ENCODE assay signal across 9 cellular contexts in genomic region chr20:31662372-31662854, GRCh38. TPM values are rescaled to one million over a fixed set of nuclear protein-coding genes. Genes with fewer than 3 reads are reported as not detected.
A peak's percentile ranks its signal among the peaks of the same experiment; 100 is the strongest.
DNase-seq lines count a peak whose midpoint lies in the region; ATAC-seq and TF ChIP-seq lines count a peak whose summit lies in the region.
"Had no signal": no experiment of that assay in that cellular context is flagged by ENCODE, and none has a peak within 500 bp of the region (broad histone marks: within the 10 kb centered on the region; RNA-seq: fewer than 3 reads in every experiment).

No MANE protein-coding gene starts in this region.

- TF ChIP-seq CTCF in coronary artery (IDR thresholded peaks at IDR 0.05) (no peak), neutrophil (IDR thresholded peaks at IDR 0.05) (no peak)

- no peaks in the 10 kb centered on the region for H3K27me3 Mint-ChIP-seq in CD4-positive, CD25-positive, alpha-beta regulatory T cell

- peaks cover 14% of the 10 kb centered on the region for H3K4me1 ChIP-seq in CD4-positive, CD25-positive, alpha-beta regulatory T cell (ENCODE audit: control insufficient read depth, insufficient read depth, low read length, poor library complexity, severe bottlenecking)
- H3K4me1 ChIP-seq in NT2/D1 (ENCODE audit: insufficient read depth, insufficient read length) (peaks cover 12% of the 10 kb centered on the region), neutrophil (ENCODE audit: control insufficient read depth in 1 of 2, insufficient read depth in 1 of 2, low read depth in 1 of 2, low read length in 1 of 2) (peaks cover 18 to 23% of the 10 kb centered on the region in 2 experiments)

- H3K9ac ChIP-seq in NT2/D1 (ENCODE audit: insufficient read length, low read depth) = peak overlapping the region; percentile 50

- peaks cover 5% of the 10 kb centered on the region for H3K36me3 Mint-ChIP-seq in CD4-positive, CD25-positive, alpha-beta regulatory T cell

- H3K4me3 ChIP-seq in CD4-positive, CD25-positive, alpha-beta regulatory T cell (ENCODE audit: low read depth, low read length) = no peak overlapping the region
- no peak overlapping the region for H3K4me3 ChIP-seq in NT2/D1 (ENCODE audit: insufficient read length, low read depth)
- no peak overlapping the region for H3K4me3 ChIP-seq in coronary artery
- peak overlapping the region in 1 of 2 experiments; percentile 58 for H3K4me3 ChIP-seq in neutrophil (ENCODE audit: low read depth in 1 of 2, low read length in 1 of 2)

- ATAC-seq in CD4-positive, CD25-positive, alpha-beta regulatory T cell (ENCODE audit: low read depth in 2 of 2) = no peak
- ATAC-seq in GM21717 (IDR thresholded peaks at IDR 0.05; ENCODE audit: unreplicated experiment) = no peak

- peak overlapping the region; percentile 80 to 88 (median 87) for H3K27ac Mint-ChIP-seq in CD4-positive, CD25-positive, alpha-beta regulatory T cell

- no peaks in the 10 kb centered on the region for H3K27me3 ChIP-seq in CD4-positive, CD25-positive, alpha-beta regulatory T cell (ENCODE audit: control insufficient read depth, insufficient read depth, low read length)
- H3K27me3 ChIP-seq in NT2/D1 (ENCODE audit: insufficient read depth, insufficient read length) (no peaks in the 10 kb centered on the region), neutrophil (no peaks in the 10 kb centered on the region)

- peak overlapping the region; percentile 79 to 90 (median 84) for H3K4me3 Mint-ChIP-seq in CD4-positive, CD25-positive, alpha-beta regulatory T cell

- peaks cover 0 to 1% (median 0%) of the 10 kb centered on the region in 7 donors for H3K9me3 Mint-ChIP-seq in CD4-positive, CD25-positive, alpha-beta regulatory T cell

- no peaks in the 10 kb centered on the region for H3K9me3 ChIP-seq in CD4-positive, CD25-positive, alpha-beta regulatory T cell (ENCODE audit: control insufficient read depth in 2 of 2, low read length in 2 of 2)
- no peaks in the 10 kb centered on the region for H3K9me3 ChIP-seq in NT2/D1 (ENCODE audit: insufficient read depth, low read length)
- no peaks in the 10 kb centered on the region for H3K9me3 ChIP-seq in neutrophil

- H3K4me1 Mint-ChIP-seq in CD4-positive, CD25-positive, alpha-beta regulatory T cell = peaks cover 0 to 50% (median 19%) of the 10 kb centered on the region in 4 donors

- H3K27ac ChIP-seq in CD4-positive, CD25-positive, alpha-beta regulatory T cell (ENCODE audit: insufficient read depth, low read length, poor library complexity, severe bottlenecking) = peak overlapping the region; percentile 57
- H3K27ac ChIP-seq in coronary artery = peak overlapping the region; percentile 68 to 81
- peak overlapping the region; percentile 52 for H3K27ac ChIP-seq in neutrophil

- H3K36me3 ChIP-seq in CD4-positive, CD25-positive, alpha-beta regulatory T cell (ENCODE audit: control insufficient read depth, insufficient read depth, low read length) = peaks cover 15% of the 10 kb centered on the region
- peaks cover 22% of the 10 kb centered on the region for H3K36me3 ChIP-seq in NT2/D1 (ENCODE audit: insufficient read depth, insufficient read length, low read length)
- H3K36me3 ChIP-seq in neutrophil = peaks cover 24% of the 10 kb centered on the region

- DNase-seq in CD4-positive, CD25-positive, alpha-beta regulatory T cell = no peak
- DNase-seq in NT2/D1 (ENCODE audit: low read depth, low spot score) (no peak), coronary artery (ENCODE audit: low spot score) (no peak), islet precursor cell (no peak), amniotic stem cell (lab: John Stamatoyannopoulos, UW) (no peak), ecto neural progenitor cell (ENCODE audit: low spot score) (no peak)

RNA-seq across cellular contexts. Expression of gene COX4I2, which starts 24.7 kb away (rescaled TPM):
- total RNA-seq in CD4-positive, CD25-positive, alpha-beta regulatory T cell = not detected
- polyA plus RNA-seq in CD4-positive, CD25-positive, alpha-beta regulatory T cell = not detected
- total RNA-seq: HT1080 had no signal

RNA-seq across cellular contexts. Expression of gene ID1, which starts 57.3 kb away (rescaled TPM):
- 9.4 TPM for total RNA-seq in CD4-positive, CD25-positive, alpha-beta regulatory T cell
- 1 to 10 TPM in 2 of 4 donors, under 1 TPM in 2; 0.71 to 2.6 (median 0.91) TPM for polyA plus RNA-seq in CD4-positive, CD25-positive, alpha-beta regulatory T cell
